In genomic region chr17:83064732-83065659, GRCh38 we compare ENCODE assay signal across 1 cellular context.
TF ChIP-seq lines count a peak whose summit lies in the region.

No MANE protein-coding gene starts in this region.

TF ChIP-seq in HepG2, 621 proteins besides CTCF, POLR2A, EP300 and RAD21:
- TF ChIP-seq, protein P1, sequence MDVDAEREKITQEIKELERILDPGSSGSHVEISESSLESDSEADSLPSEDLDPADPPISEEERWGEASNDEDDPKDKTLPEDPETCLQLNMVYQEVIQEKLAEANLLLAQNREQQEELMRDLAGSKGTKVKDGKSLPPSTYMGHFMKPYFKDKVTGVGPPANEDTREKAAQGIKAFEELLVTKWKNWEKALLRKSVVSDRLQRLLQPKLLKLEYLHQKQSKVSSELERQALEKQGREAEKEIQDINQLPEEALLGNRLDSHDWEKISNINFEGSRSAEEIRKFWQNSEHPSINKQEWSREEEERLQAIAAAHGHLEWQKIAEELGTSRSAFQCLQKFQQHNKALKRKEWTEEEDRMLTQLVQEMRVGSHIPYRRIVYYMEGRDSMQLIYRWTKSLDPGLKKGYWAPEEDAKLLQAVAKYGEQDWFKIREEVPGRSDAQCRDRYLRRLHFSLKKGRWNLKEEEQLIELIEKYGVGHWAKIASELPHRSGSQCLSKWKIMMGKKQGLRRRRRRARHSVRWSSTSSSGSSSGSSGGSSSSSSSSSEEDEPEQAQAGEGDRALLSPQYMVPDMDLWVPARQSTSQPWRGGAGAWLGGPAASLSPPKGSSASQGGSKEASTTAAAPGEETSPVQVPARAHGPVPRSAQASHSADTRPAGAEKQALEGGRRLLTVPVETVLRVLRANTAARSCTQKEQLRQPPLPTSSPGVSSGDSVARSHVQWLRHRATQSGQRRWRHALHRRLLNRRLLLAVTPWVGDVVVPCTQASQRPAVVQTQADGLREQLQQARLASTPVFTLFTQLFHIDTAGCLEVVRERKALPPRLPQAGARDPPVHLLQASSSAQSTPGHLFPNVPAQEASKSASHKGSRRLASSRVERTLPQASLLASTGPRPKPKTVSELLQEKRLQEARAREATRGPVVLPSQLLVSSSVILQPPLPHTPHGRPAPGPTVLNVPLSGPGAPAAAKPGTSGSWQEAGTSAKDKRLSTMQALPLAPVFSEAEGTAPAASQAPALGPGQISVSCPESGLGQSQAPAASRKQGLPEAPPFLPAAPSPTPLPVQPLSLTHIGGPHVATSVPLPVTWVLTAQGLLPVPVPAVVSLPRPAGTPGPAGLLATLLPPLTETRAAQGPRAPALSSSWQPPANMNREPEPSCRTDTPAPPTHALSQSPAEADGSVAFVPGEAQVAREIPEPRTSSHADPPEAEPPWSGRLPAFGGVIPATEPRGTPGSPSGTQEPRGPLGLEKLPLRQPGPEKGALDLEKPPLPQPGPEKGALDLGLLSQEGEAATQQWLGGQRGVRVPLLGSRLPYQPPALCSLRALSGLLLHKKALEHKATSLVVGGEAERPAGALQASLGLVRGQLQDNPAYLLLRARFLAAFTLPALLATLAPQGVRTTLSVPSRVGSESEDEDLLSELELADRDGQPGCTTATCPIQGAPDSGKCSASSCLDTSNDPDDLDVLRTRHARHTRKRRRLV (CRISPR knock-in tag; IDR thresholded peaks at IDR 0.05): 0 out of 2 replicates have a peak, but pooled peaks have one; percentile 28
- TF ChIP-seq FOSL2 (CRISPR knock-in tag; IDR thresholded peaks at IDR 0.05): no peak
- no peak for TF ChIP-seq ZNF350 (CRISPR knock-in tag; IDR thresholded peaks at IDR 0.05; ENCODE audit: borderline replicate concordance, low read depth)
- TF ChIP-seq EZH2 (conservative IDR thresholded peaks at IDR 0.05; ENCODE audit: low read depth, low read length): 0 out of 2 replicates have a peak, but pooled peaks have one; percentile 26
- TF ChIP-seq EED (CRISPR knock-in tag; IDR thresholded peaks at IDR 0.05): 0 out of 2 replicates have a peak, but pooled peaks have one; percentile 33
